Comparison of ENCODE assay signal across 25 cellular contexts in genomic region chr6:84906514-84906913, GRCh38.
"Had no signal": no experiment of that assay in that cellular context is flagged by ENCODE, and none has a peak within 500 bp of the region (broad histone marks: within the 10 kb centered on the region; RNA-seq: fewer than 3 reads in every experiment).

No MANE protein-coding gene starts in this region.

- DNase-seq: natural killer cell; occipital lobe; ovary; posterior cingulate gyrus; psoas muscle; right cardiac atrium; stimulated activated CD4-positive, alpha-beta T cell treated with anti-CD3 and anti-CD28 coated beads, Interleukin-15, amount 100 ng/mL, for 24 hours; stimulated activated CD4-positive, alpha-beta T cell treated with anti-CD3 and anti-CD28 coated beads, Interleukin-2, amount 100 ng/mL, for 24 hours; stimulated activated CD4-positive, alpha-beta T cell treated with anti-CD3 and anti-CD28 coated beads, Interleukin-2, amount 100 ng/mL, for 48 hours; stimulated activated CD4-positive, alpha-beta T cell treated with anti-CD3 and anti-CD28 coated beads, Interleukin-4, amount 100 ng/mL, for 24 hours; stimulated activated naive B cell treated with anti-CD40 and anti-IgM and Interleukin-4, amounts not matched to agents 10 μg/mL and 1 μg/mL and 100 μg/mL, for 72 hours; stimulated activated naive CD4-positive, alpha-beta T cell treated with Interleukin-2 at 50 U/mL for 16 hours; stomach; thyroid gland; trophoblast cell; upper lobe of left lung had no signal

- ATAC-seq: natural killer cell; psoas muscle; right cardiac atrium; sciatic nerve; stimulated activated effector memory CD8-positive, alpha-beta T cell treated with anti-CD3 and anti-CD28 coated beads, Interleukin-12 subunit alpha, Interleukin-12 subunit beta, amount 100 ng/mL, for 72 hours; stimulated activated naive B cell treated with anti-CD40 and anti-IgM and Interleukin-4, amounts not matched to agents 10 μg/mL and 1 μg/mL and 100 μg/mL, for 72 hours had no signal

- H3K27ac ChIP-seq: neural progenitor cell, ovary, parathyroid adenoma, psoas muscle, skin epidermis, stomach, thoracic aorta, thyroid gland, tibial nerve, upper lobe of left lung, vagina had no signal

- H3K79me2 ChIP-seq: parathyroid adenoma had no signal

- H3K4me1 ChIP-seq: neural progenitor cell, parathyroid adenoma, psoas muscle, stomach, thyroid gland, tibial nerve, upper lobe of left lung, vagina had no signal

- H3K9ac ChIP-seq: neural progenitor cell, parathyroid adenoma had no signal

- FAIRE-seq: urothelium cell line had no signal

- H3K4me3 ChIP-seq: neural progenitor cell, ovary, psoas muscle, skin epidermis, stomach, thoracic aorta, thyroid gland, tibial nerve, upper lobe of left lung, vagina had no signal

- H3K9me3 ChIP-seq: ovary, psoas muscle, stomach, thoracic aorta, thyroid gland, tibial nerve, upper lobe of left lung, vagina had no signal

- H3K4me2 ChIP-seq: neural progenitor cell had no signal

- H2AFZ ChIP-seq: neural progenitor cell, parathyroid adenoma had no signal

- H3K36me3 ChIP-seq: neural progenitor cell, ovary, stomach, thoracic aorta, thyroid gland, tibial nerve, upper lobe of left lung, vagina had no signal

- H3K27me3 ChIP-seq: neural progenitor cell, ovary, stomach, thyroid gland, tibial nerve, upper lobe of left lung, vagina had no signal
